ENCODE assay signal across 8 cellular contexts in the genomic region with DNA sequence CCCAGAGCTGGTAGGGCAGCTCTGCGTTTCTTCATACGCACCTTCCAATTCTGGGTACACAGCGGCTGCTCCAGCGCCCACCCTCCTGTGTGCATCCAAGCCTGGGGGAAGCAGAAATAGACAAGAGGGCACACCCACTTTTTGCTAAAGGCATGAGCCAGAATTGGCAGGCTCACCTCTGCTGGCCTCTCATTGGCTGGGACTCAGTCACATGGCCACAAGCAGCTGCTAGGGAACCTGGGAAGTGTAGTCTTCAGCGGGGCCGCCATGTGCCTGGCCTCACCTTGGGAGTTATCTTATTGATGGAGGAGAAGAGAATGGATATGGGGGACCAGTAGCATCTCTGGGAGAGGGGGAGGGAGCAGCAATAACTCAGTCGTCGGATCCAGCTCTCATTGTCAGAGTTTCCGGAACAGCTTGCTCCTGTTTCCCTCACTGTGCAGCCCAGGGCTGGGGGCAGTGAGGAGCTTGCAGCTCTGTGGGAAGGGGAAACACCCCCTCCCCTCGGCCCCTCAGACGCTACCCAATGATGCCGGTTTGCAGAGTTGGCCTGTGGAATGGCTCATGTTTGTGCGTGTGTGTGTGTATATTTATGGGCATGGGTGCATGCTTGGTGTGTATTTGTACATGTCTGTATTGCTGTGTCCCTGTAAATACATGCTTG. TPM values are rescaled to one million over a fixed set of nuclear protein-coding genes. Genes with fewer than 3 reads are reported as not detected.
DNase-seq lines count a peak whose midpoint lies in the region; ATAC-seq, FAIRE-seq and TF ChIP-seq lines count a peak whose summit lies in the region.

No MANE protein-coding gene starts in this region.

- no peaks in the 10 kb centered on the region for H3K36me3 ChIP-seq in BE2C
- no peaks in the 10 kb centered on the region for H3K36me3 ChIP-seq in SJCRH30

- no peak overlapping the region; the same call in 1 of the 2 replicates for H3K4me3 ChIP-seq in BE2C (ENCODE audit: low read depth, low read length)
- H3K4me3 ChIP-seq in SJCRH30, result no peak overlapping the region

- DNase-seq in BE2C, result peak; percentile 90
- DNase-seq in M059J (ENCODE audit: low read depth), result peak; percentile 56
- peak; percentile 69 to 79 for DNase-seq in SJCRH30
- peak; percentile 68 for DNase-seq in activated effector memory CD4-positive, alpha-beta T cell treated with Interleukin-2 at 50 U/mL for 16 hours
- peak; percentile 93 for DNase-seq in germinal center (ENCODE audit: low spot score)
- DNase-seq in pons (ENCODE audit: low spot score), result peak; percentile 82
- DNase-seq in urothelium cell line (ENCODE audit: low spot score), result peak; percentile 92

- peak; percentile 71 for ATAC-seq in GM21360 (IDR thresholded peaks at IDR 0.05; ENCODE audit: unreplicated experiment)

- FAIRE-seq in urothelium cell line (lab: Jason Lieb, UNC), result peak; percentile 95

- H3K27ac ChIP-seq in SJCRH30, result no peak overlapping the region

- H3K27me3 ChIP-seq in BE2C, result no peaks in the 10 kb centered on the region
- no peaks in the 10 kb centered on the region for H3K27me3 ChIP-seq in SJCRH30

- no peaks in the 10 kb centered on the region for H3K9me3 ChIP-seq in BE2C
- H3K9me3 ChIP-seq in SJCRH30 (replicated peaks), result no peaks in the 10 kb centered on the region

- TF ChIP-seq CTCF in BE2C (IDR thresholded peaks at IDR 0.05; ENCODE audit: low read depth, low read length), result no peak

- peaks cover 8% of the 10 kb centered on the region for H3K4me1 ChIP-seq in BE2C
- H3K4me1 ChIP-seq in SJCRH30, result peaks cover 3% of the 10 kb centered on the region; the same call in 1 of the 2 replicates

RNA-seq across cellular contexts. Expression of gene MIEF1, which starts 11.8 kb away (rescaled TPM):
- 117 TPM for polyA plus RNA-seq in BE2C (2012; ENCODE audit: insufficient read depth, insufficient read length, low read depth)
- total RNA-seq in M059J (2014; rRNA removed; shearing (Covaris generic)), result 11.9 and 17.8 TPM in 2 replicates
- total RNA-seq in SJCRH30 (2014; rRNA removed; shearing (Covaris generic)), result 31.5 and 32.0 TPM in 2 replicates

RNA-seq across cellular contexts. Expression of gene ATF4, which starts 30.1 kb away (rescaled TPM):
- 1,602 TPM for polyA plus RNA-seq in BE2C (2012; ENCODE audit: insufficient read depth, insufficient read length, low read depth)
- 144 and 168 TPM in 2 replicates for total RNA-seq in M059J (2014; rRNA removed; shearing (Covaris generic))
- 190 and 238 TPM in 2 replicates for total RNA-seq in SJCRH30 (2014; rRNA removed; shearing (Covaris generic))

RNA-seq across cellular contexts. Expression of gene MGAT3, which starts 33.5 kb away (rescaled TPM):
- polyA plus RNA-seq in BE2C (2012; ENCODE audit: insufficient read depth, insufficient read length, low read depth), result 10.8 TPM
- not detected in 2 replicates for total RNA-seq in M059J (2014; rRNA removed; shearing (Covaris generic))
- not detected in 2 replicates for total RNA-seq in SJCRH30 (2014; rRNA removed; shearing (Covaris generic))

RNA-seq across cellular contexts. Expression of gene RPS19BP1, which starts 42.3 kb away (rescaled TPM):
- polyA plus RNA-seq in BE2C (2012; ENCODE audit: insufficient read depth, insufficient read length, low read depth), result 624 TPM
- total RNA-seq in M059J (2014; rRNA removed; shearing (Covaris generic)), result 60.0 and 77.0 TPM in 2 replicates
- total RNA-seq in SJCRH30 (2014; rRNA removed; shearing (Covaris generic)), result 48.3 and 66.2 TPM in 2 replicates
